6 cellular contexts compared by ENCODE assay signal in the genomic region with DNA sequence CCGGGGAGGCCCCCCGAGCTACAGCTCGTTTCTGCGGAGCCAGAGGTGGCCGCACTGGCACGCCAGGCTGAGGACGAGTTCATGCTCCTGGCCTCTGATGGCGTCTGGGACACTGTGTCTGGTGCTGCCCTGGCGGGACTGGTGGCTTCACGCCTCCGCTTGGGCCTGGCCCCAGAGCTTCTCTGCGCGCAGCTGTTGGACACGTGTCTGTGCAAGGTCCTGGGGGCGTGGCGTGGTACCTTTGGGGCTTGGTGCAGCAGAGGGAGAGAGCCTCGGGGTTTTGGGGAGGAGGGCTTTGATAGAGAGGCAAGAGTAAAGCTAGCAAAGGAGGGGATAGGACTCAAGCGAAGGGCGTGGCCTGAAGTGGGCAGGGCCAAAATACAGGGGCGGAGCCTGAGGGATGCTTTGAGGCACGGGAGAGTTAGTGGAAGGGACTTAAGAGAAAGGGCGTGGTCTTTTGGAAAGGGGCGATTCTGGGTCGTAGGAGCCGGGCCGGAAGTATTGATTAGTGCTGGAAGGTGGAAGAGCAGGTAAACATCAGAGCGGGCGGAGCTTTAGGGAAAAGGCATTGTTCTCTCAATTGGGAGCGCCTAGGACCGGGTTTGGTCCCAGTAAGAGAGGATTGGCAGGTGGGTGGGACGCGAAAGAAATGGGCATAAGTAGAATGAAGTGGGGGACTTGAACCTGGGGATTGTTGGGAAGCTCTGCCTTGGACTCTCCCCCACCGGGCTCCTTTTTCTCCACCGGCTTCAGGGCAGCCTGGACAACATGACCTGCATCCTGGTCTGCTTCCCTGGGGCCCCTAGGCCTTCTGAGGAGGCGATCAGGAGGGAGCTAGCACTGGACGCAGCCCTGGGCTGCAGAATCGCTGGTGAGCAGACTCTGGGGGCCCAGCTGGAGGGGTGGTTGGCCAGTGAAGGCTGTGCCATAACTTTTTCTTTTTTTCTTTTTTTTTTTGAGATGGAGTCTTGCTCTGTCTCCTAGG. TPM values are rescaled to one million over a fixed set of nuclear protein-coding genes. Genes with fewer than 3 reads are reported as not detected.
DNase-seq lines count a peak whose midpoint lies in the region; ATAC-seq and TF ChIP-seq lines count a peak whose summit lies in the region.

No MANE protein-coding gene starts in this region.

- H3K4me3 ChIP-seq in ectodermal cell (ENCODE audit: insufficient read depth, low read depth, low read length), result peak overlapping the region; percentile 29
- H3K4me3 ChIP-seq in spleen, result peak overlapping the region in 7 of 8 donors; percentile 32 to 71 (median 41)

- CTCF ChIA-PET in RWPE1 (lab: Yijun Ruan, JAX), result interaction anchor here (0.8 to 1.8 kb wide), 3 partner anchors 14 to 143 kb away, joined by 3 to 5 read pairs (median 3); no protein-coding TSS in a partner anchor

- intact Hi-C loops in spleen (cut with DNase I; ENCODE audit: low total_unique reads), result no loop called here

- no peaks in the 10 kb centered on the region for H3K36me3 ChIP-seq in ectodermal cell (ENCODE audit: control insufficient read depth, insufficient read depth, low read length)
- H3K36me3 ChIP-seq in spleen, result peaks cover 0 to 2% (median 0%) of the 10 kb centered on the region in 6 donors

- H3K9me3 ChIP-seq in ectodermal cell (ENCODE audit: control insufficient read depth, low read length) (no peaks in the 10 kb centered on the region), spleen (no peaks in the 10 kb centered on the region)

- H3K4me1 ChIP-seq in ectodermal cell (ENCODE audit: control insufficient read depth, insufficient read depth, low read length) (peaks cover 5% of the 10 kb centered on the region), spleen (peaks cover 24 to 79% (median 47%) of the 10 kb centered on the region in 6 donors)

- peak; percentile 36 for DNase-seq in GM03348 (ENCODE audit: low spot score)
- no peak for DNase-seq in RWPE1 (ENCODE audit: low spot score)
- peak; percentile 90 for DNase-seq in spleen
- DNase-seq in RKO (ENCODE audit: low spot score), result no peak

- POLR2A ChIA-PET in RWPE1 (lab: Yijun Ruan, JAX; ENCODE audit: low non-redundant PET), result interaction anchor here (0.6 kb wide), 1 partner anchor 52 kb away, joined by 3 read pairs; no protein-coding TSS in a partner anchor

- TF ChIP-seq CTCF in RWPE1 (conservative IDR thresholded peaks at IDR 0.05; ENCODE audit: low read depth) (no peak), spleen (IDR thresholded peaks at IDR 0.05 in 8 of 11, conservative IDR thresholded peaks at IDR 0.05 in 3 of 11) (no peak)

- ATAC-seq in HG03280 (IDR thresholded peaks at IDR 0.05; ENCODE audit: unreplicated experiment), result no peak

- H3K27ac ChIP-seq in RWPE1, result peak overlapping the region; percentile 38
- no peak overlapping the region for H3K27ac ChIP-seq in ectodermal cell (ENCODE audit: insufficient read depth, low read depth, low read length, poor library complexity, severe bottlenecking)
- peak overlapping the region in 4 of 8 donors; percentile 36 to 60 (median 50) for H3K27ac ChIP-seq in spleen

- TF ChIP-seq POLR2A in spleen (IDR thresholded peaks at IDR 0.05), result no peak

- 17 to 18% methylated on average over 37 of the region's 37 CpGs for WGBS in ectodermal cell, 2 experiments
- WGBS in spleen, 5 donors, result 14 to 24% (median 19%) methylated on average over 27 to 37 of the region's 37 CpGs

- peaks cover 43% of the 10 kb centered on the region for H3K27me3 ChIP-seq in ectodermal cell (ENCODE audit: control insufficient read depth, insufficient read depth, low read length, poor library complexity, severe bottlenecking)
- H3K27me3 ChIP-seq in spleen (replicated peaks in 1 of 7), result peaks cover 0 to 58% (median 33%) of the 10 kb centered on the region in 7 donors

RNA-seq across cellular contexts. Expression of a gene that starts 1.2 kb away (rescaled TPM):
- polyA plus RNA-seq in ectodermal cell (2013, experiment 1 of 4), result 3.1 TPM
- polyA plus RNA-seq in ectodermal cell (2013, experiment 2 of 4), result 5.4 TPM
- polyA plus RNA-seq in ectodermal cell (2013, experiment 3 of 4), result 4.1 TPM
- polyA plus RNA-seq in ectodermal cell (2013, experiment 4 of 4), result 4.9 TPM
- 10 to 100 TPM in 2 of 7 donors, 1 to 10 TPM in 5; 6.3 to 21.4 (median 9.6) TPM for total RNA-seq in spleen
- polyA plus RNA-seq in spleen, result 10 to 100 TPM in 2 of 3 donors, 1 to 10 TPM in 1; 9.5 to 13.4 (median 10.7) TPM

RNA-seq across cellular contexts. Expression of a gene that starts 2.6 kb away (rescaled TPM):
- polyA plus RNA-seq in ectodermal cell (2013, experiment 1 of 4), result 20.9 TPM
- polyA plus RNA-seq in ectodermal cell (2013, experiment 2 of 4), result 23.0 TPM
- 18.8 TPM for polyA plus RNA-seq in ectodermal cell (2013, experiment 3 of 4)
- 22.9 TPM for polyA plus RNA-seq in ectodermal cell (2013, experiment 4 of 4)
- total RNA-seq in spleen, result 10 to 100 TPM in 6 of 7 donors, 1 to 10 TPM in 1; 9.2 to 22.6 (median 15.1) TPM
- 1 to 10 TPM; 4.9 to 7.9 (median 7.6) TPM for polyA plus RNA-seq in spleen

RNA-seq across cellular contexts. Expression of a gene that starts 7.8 kb away (rescaled TPM):
- polyA plus RNA-seq in ectodermal cell (2013, experiment 1 of 4), result 62.1 TPM
- 66.3 TPM for polyA plus RNA-seq in ectodermal cell (2013, experiment 2 of 4)
- polyA plus RNA-seq in ectodermal cell (2013, experiment 3 of 4), result 43.8 TPM
- polyA plus RNA-seq in ectodermal cell (2013, experiment 4 of 4), result 47.9 TPM
- total RNA-seq in spleen, result 100 to 1,000 TPM; 146 to 386 (median 221) TPM
- polyA plus RNA-seq in spleen, result 100 to 1,000 TPM; 154 to 210 (median 161) TPM

RNA-seq across cellular contexts. Expression of a gene that starts 31.7 kb away (rescaled TPM):
- 5.4 TPM for polyA plus RNA-seq in ectodermal cell (2013, experiment 1 of 4)
- polyA plus RNA-seq in ectodermal cell (2013, experiment 2 of 4), result 4.4 TPM
- 2.6 TPM for polyA plus RNA-seq in ectodermal cell (2013, experiment 3 of 4)
- 3.3 TPM for polyA plus RNA-seq in ectodermal cell (2013, experiment 4 of 4)
- 10 to 100 TPM in 2 of 7 donors, 1 to 10 TPM in 4, under 1 TPM in 1; 0.92 to 41.7 (median 1.6) TPM for total RNA-seq in spleen
- 1 to 10 TPM in 2 of 3 donors, under 1 TPM in 1; 0.42 to 2.2 (median 1.3) TPM for polyA plus RNA-seq in spleen

Comparison
In these comparisons a context has a peak if more than half of its experiments do, and no peak if none do; other contexts are left out.
1. DNase-seq: peak in GM03348 (single experiment) and spleen (single experiment); none in RWPE1 (single experiment) and RKO (single experiment).